1 cellular context compared by ENCODE assay signal in the genomic region with DNA sequence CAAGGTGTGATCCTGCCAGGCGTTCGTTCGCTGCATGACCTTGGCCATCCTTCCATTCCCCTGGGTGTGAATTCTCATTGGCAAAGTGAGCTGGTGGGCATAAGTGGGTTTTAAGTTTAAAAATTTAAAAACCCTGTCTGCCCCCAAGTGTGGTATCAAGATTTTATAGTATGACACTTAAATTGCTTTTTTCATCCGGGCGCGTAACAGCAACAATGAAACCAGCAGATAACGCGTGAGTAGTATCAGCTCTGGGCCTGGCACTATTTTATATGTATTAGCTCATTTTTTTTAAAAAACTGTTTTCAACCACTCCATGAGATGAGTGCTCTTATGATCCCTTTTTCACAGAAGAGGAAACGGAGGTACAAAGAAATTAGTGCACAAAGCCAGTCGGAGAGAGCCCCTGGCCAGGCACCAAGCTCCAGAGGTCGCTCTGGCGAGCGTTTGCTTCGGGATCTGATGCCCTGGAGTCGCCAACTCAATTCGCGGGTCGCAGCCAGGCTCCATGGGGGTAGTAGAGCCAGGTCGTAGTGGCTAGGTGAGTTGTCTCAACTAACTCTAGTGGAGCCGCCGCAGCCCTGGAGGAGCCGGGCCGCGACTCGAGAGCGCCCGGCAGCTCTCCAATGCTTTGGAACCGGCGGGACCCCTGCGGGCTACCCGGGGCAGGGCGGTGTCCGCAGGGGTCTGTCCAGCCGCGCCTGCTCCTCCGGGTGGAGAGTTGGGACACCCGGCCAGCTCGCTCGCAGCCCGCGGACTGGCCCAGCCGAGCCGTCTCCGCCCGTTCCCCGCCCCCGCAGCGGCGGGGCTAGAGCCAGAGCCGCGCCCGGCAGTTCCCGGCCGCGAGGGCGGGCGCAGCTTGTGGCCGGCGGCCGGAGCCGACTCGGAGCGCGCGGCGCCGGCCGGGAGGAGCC.
TF ChIP-seq lines count a peak whose summit lies in the region.

A gene with protein sequence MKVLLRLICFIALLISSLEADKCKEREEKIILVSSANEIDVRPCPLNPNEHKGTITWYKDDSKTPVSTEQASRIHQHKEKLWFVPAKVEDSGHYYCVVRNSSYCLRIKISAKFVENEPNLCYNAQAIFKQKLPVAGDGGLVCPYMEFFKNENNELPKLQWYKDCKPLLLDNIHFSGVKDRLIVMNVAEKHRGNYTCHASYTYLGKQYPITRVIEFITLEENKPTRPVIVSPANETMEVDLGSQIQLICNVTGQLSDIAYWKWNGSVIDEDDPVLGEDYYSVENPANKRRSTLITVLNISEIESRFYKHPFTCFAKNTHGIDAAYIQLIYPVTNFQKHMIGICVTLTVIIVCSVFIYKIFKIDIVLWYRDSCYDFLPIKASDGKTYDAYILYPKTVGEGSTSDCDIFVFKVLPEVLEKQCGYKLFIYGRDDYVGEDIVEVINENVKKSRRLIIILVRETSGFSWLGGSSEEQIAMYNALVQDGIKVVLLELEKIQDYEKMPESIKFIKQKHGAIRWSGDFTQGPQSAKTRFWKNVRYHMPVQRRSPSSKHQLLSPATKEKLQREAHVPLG (plus strand): TSS at position 832 of the 914 bp plus-strand sequence. CDS start 14,979 bp downstream, outside the sequence.

TF ChIP-seq in H1, 55 proteins besides CTCF, POLR2A, EP300 and RAD21:
- 0 out of 2 replicates have a peak, but pooled peaks have one; percentile 6 for TF ChIP-seq PHF8 (conservative IDR thresholded peaks at IDR 0.05; ENCODE audit: low read depth, low read length)
- TF ChIP-seq TBP (IDR thresholded peaks at IDR 0.05; ENCODE audit: low read depth, low read length): peak; percentile 35; the same call in 1 of the 2 replicates
- TF ChIP-seq KDM4A (IDR thresholded peaks at IDR 0.05; ENCODE audit: low read depth, low read length, severe bottlenecking): peak; percentile 55
- TF ChIP-seq EGR1 (IDR thresholded peaks at IDR 0.05; ENCODE audit: borderline replicate concordance, low read depth, low read length): peak; percentile 93; the same call in 1 of the 2 replicates
- TF ChIP-seq TAF1 (IDR thresholded peaks at IDR 0.05; ENCODE audit: low read depth, low read length): peak; percentile 72; the same call in 1 of the 2 replicates
- TF ChIP-seq EZH2 (IDR thresholded peaks at IDR 0.05; ENCODE audit: low read depth, low read length, severe bottlenecking): peak; percentile 36
- TF ChIP-seq CREB1 (IDR thresholded peaks at IDR 0.05): no peak
- TF ChIP-seq ASH2L (IDR thresholded peaks at IDR 0.05; ENCODE audit: low read length): no peak
- TF ChIP-seq, protein P1, sequence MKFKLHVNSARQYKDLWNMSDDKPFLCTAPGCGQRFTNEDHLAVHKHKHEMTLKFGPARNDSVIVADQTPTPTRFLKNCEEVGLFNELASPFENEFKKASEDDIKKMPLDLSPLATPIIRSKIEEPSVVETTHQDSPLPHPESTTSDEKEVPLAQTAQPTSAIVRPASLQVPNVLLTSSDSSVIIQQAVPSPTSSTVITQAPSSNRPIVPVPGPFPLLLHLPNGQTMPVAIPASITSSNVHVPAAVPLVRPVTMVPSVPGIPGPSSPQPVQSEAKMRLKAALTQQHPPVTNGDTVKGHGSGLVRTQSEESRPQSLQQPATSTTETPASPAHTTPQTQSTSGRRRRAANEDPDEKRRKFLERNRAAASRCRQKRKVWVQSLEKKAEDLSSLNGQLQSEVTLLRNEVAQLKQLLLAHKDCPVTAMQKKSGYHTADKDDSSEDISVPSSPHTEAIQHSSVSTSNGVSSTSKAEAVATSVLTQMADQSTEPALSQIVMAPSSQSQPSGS (IDR thresholded peaks at IDR 0.05; ENCODE audit: low read length): no peak
- no peak for TF ChIP-seq CEBPB (IDR thresholded peaks at IDR 0.05; ENCODE audit: low read depth, low read length)
- TF ChIP-seq, protein P2, sequence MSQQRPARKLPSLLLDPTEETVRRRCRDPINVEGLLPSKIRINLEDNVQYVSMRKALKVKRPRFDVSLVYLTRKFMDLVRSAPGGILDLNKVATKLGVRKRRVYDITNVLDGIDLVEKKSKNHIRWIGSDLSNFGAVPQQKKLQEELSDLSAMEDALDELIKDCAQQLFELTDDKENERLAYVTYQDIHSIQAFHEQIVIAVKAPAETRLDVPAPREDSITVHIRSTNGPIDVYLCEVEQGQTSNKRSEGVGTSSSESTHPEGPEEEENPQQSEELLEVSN (IDR thresholded peaks at IDR 0.05): 0 out of 2 replicates have a peak, but pooled peaks have one; percentile 24
- no peak for TF ChIP-seq HDAC2 (IDR thresholded peaks at IDR 0.05; ENCODE audit: borderline replicate concordance in 1 of 2, low read depth in 2 of 2, low read length in 2 of 2)
- TF ChIP-seq YY1 (IDR thresholded peaks at IDR 0.05; ENCODE audit: low read depth, low read length): no peak
- TF ChIP-seq RBBP5 (IDR thresholded peaks at IDR 0.05; ENCODE audit: borderline replicate concordance, low read depth, low read length): peak; percentile 81; the same call in 1 of the 2 replicates
- no peak for TF ChIP-seq SP4 (IDR thresholded peaks at IDR 0.05; ENCODE audit: low read length)
- no peak for TF ChIP-seq BRCA1 (IDR thresholded peaks at IDR 0.05; ENCODE audit: low read depth, low read length)
- TF ChIP-seq ATF3 (IDR thresholded peaks at IDR 0.05; ENCODE audit: insufficient read depth, low read depth, low read length): no peak
- TF ChIP-seq BACH1 (IDR thresholded peaks at IDR 0.05; ENCODE audit: low read length): no peak
- no peak for TF ChIP-seq NANOG (IDR thresholded peaks at IDR 0.05; ENCODE audit: insufficient read depth, low read depth, low read length, poor library complexity, severe bottlenecking)
- no peak for TF ChIP-seq SIX5 (IDR thresholded peaks at IDR 0.05; ENCODE audit: low read depth, low read length)
- no peak for TF ChIP-seq SIRT6 (IDR thresholded peaks at IDR 0.05; ENCODE audit: low read length)
- peak; percentile 38; the same call in 1 of the 2 replicates for TF ChIP-seq SUZ12 (IDR thresholded peaks at IDR 0.05; ENCODE audit: low read length)
- no peak for TF ChIP-seq RNF2 (IDR thresholded peaks at IDR 0.05; ENCODE audit: borderline replicate concordance, low read depth, low read length, missing control alignments, poor library complexity, severe bottlenecking)
- TF ChIP-seq SAP30 (IDR thresholded peaks at IDR 0.05; ENCODE audit: insufficient read depth, insufficient replicate concordance, low read length): no peak
- TF ChIP-seq SIN3A (conservative IDR thresholded peaks at IDR 0.05 in 1 of 2, IDR thresholded peaks at IDR 0.05 in 1 of 2; ENCODE audit: low read depth in 1 of 2, low read length in 2 of 2): no peak
- TF ChIP-seq MAFK (IDR thresholded peaks at IDR 0.05; ENCODE audit: low read depth, low read length): no peak
- no peak for TF ChIP-seq CTBP2 (IDR thresholded peaks at IDR 0.05; ENCODE audit: borderline replicate concordance, insufficient read depth, insufficient read length, low read length)
